ENCODE assay signal across 11 cellular contexts in the genomic region with DNA sequence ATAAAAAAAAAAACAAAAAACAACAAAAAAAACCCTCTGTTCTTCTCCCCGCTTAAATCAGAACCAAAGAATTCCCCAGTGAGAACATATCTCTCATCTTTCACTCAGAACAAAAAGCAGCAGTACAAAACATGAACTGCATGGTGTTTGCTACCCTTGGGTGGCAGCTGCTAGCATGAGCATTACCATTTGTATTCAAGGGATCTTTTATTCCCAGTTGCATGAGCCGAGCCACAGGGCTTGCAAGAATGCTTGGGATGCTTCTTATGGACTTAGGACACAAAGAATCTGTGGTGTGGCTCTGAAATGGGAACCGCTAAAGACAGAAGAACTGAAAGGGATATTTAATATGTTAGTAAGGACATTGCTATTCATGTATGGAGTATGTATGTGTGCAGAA.
DNase-seq lines count a peak whose midpoint lies in the region; ATAC-seq, FAIRE-seq and TF ChIP-seq lines count a peak whose summit lies in the region.
"Had no signal": no experiment of that assay in that cellular context is flagged by ENCODE, and none has a peak within 500 bp of the region (broad histone marks: within the 10 kb centered on the region; RNA-seq: fewer than 3 reads in every experiment).

No MANE protein-coding gene starts in this region.

- no peaks in the 10 kb centered on the region for H3K79me2 ChIP-seq in keratinocyte (ENCODE audit: control insufficient read depth, insufficient read depth, low read length)

- H3K27ac ChIP-seq in body of pancreas (peak overlapping the region; percentile 49 to 70 (median 60)), keratinocyte (ENCODE audit: control insufficient read depth, insufficient read depth, low read length) (no peak overlapping the region), uterus (peak overlapping the region; percentile 21 to 38), aorta (ENCODE audit: low read depth in 1 of 2, low read length in 2 of 2) (no peak overlapping the region), vagina (no peak overlapping the region)

- H3K4me1 ChIP-seq in body of pancreas (peaks cover 34% of the 10 kb centered on the region), keratinocyte (ENCODE audit: control insufficient read depth, extremely low read depth, insufficient read depth, low read length) (no peaks in the 10 kb centered on the region), uterus (no peaks in the 10 kb centered on the region), aorta (ENCODE audit: control insufficient read depth in 1 of 2, insufficient read depth in 2 of 2, low read length in 2 of 2) (peaks cover 0 to 6% of the 10 kb centered on the region in 2 donors), vagina (peaks cover 10% of the 10 kb centered on the region)

- H3K9me3 ChIP-seq in body of pancreas (no peaks in the 10 kb centered on the region), keratinocyte (ENCODE audit: control insufficient read depth, low read depth, low read length) (no peaks in the 10 kb centered on the region), uterus (no peaks in the 10 kb centered on the region), aorta (ENCODE audit: control insufficient read depth, low read length) (no peaks in the 10 kb centered on the region), vagina (no peaks in the 10 kb centered on the region)

- H3K9ac ChIP-seq in keratinocyte (ENCODE audit: control insufficient read depth, extremely low read depth, insufficient read depth, low read length): no peak overlapping the region

- H3K4me3 ChIP-seq in body of pancreas (no peak overlapping the region), keratinocyte (ENCODE audit: control insufficient read depth in 2 of 3, extremely low read depth in 1 of 3, insufficient read depth in 2 of 3, low read depth in 1 of 3, low read length in 3 of 3) (no peak overlapping the region), uterus (no peak overlapping the region), aorta (ENCODE audit: low read length in 2 of 2) (no peak overlapping the region), vagina (no peak overlapping the region)

- peak; percentile 67 for FAIRE-seq in keratinocyte (lab: Jason Lieb, UNC)
- FAIRE-seq: A204.1 had no signal

- peak in 1 of 7 experiments; percentile 9 for TF ChIP-seq CTCF in body of pancreas (IDR thresholded peaks at IDR 0.05)
- no peak for TF ChIP-seq CTCF in keratinocyte (optimal IDR thresholded peaks at IDR 0.05 in 1 of 3, IDR thresholded peaks at IDR 0.05 in 1 of 3, conservative IDR thresholded peaks at IDR 0.05 in 1 of 3; ENCODE audit: extremely low read depth in 1 of 3, insufficient read depth in 2 of 3, low read length in 3 of 3)
- no peak for TF ChIP-seq CTCF in uterus (IDR thresholded peaks at IDR 0.05)
- no peak for TF ChIP-seq CTCF in vagina (IDR thresholded peaks at IDR 0.05)

- WGBS in body of pancreas, 2 donors: 42 to 54% methylated on average over 3 of the region's 3 CpGs
- WGBS in aorta, 2 donors: 41 to 45% methylated on average over 3 of the region's 3 CpGs

- intact Hi-C loops in Right ventricle myocardium inferior (cut with DNase I) (no loop called here), cardiac septum (cut with DNase I) (no loop called here), body of pancreas (cut with DNase I) (no loop called here), uterus (cut with DNase I; ENCODE audit: low total_unique reads) (no loop called here), aorta (cut with DNase I) (no loop called here), vagina (cut with DNase I) (no loop called here)

- no peaks in the 10 kb centered on the region for H3K9me1 ChIP-seq in keratinocyte (ENCODE audit: control insufficient read depth, extremely low read depth, insufficient read depth, low read length)

- TF ChIP-seq POLR2A in body of pancreas (IDR thresholded peaks at IDR 0.05) (no peak), uterus (IDR thresholded peaks at IDR 0.05) (no peak), vagina (IDR thresholded peaks at IDR 0.05) (no peak)

- DNase-seq in Right ventricle myocardium inferior (ENCODE audit: missing footprints) (no peak), cardiac septum (ENCODE audit: low spot score) (no peak), body of pancreas (peak in 3 of 4 donors; percentile 21 to 29 (median 22)), keratinocyte (ENCODE audit: low read depth, low spot score) (no peak), uterus (no peak), aorta (no peak), vagina (ENCODE audit: extremely low spot score in 2 of 2) (no peak)
- DNase-seq: activated gamma-delta T cell, NCI-H1930 had no signal

- no peaks in the 10 kb centered on the region for H4K20me1 ChIP-seq in keratinocyte (ENCODE audit: control insufficient read depth, extremely low read depth, insufficient read depth, low read length)

- H3K27me3 ChIP-seq in body of pancreas (no peaks in the 10 kb centered on the region), keratinocyte (ENCODE audit: control insufficient read depth, extremely low read depth, insufficient read depth, low read length) (no peaks in the 10 kb centered on the region), uterus (no peaks in the 10 kb centered on the region), aorta (ENCODE audit: control insufficient read depth in 1 of 2, insufficient read depth in 2 of 2, low read length in 1 of 2) (no peaks in the 10 kb centered on the region), vagina (no peaks in the 10 kb centered on the region)

- dilution Hi-C loops in keratinocyte (cut with MboI; ENCODE audit: extremely low pct_ligation_motif_present, low sequenced_read_pairs): no loop called here

- H2AFZ ChIP-seq in keratinocyte (ENCODE audit: control insufficient read depth, low read length): no peak overlapping the region

- no peak overlapping the region for H3K4me2 ChIP-seq in keratinocyte (ENCODE audit: control insufficient read depth, extremely low read depth, insufficient read depth, low read depth, low read length)

- H3K36me3 ChIP-seq in body of pancreas (replicated peaks in 1 of 2; ENCODE audit: insufficient read depth in 1 of 2, low read depth in 2 of 2) (no peaks in the 10 kb centered on the region), keratinocyte (ENCODE audit: control insufficient read depth in 2 of 2, extremely low read depth in 1 of 2, insufficient read depth in 2 of 2, low read length in 2 of 2) (no peaks in the 10 kb centered on the region), uterus (no peaks in the 10 kb centered on the region), aorta (ENCODE audit: control insufficient read depth in 1 of 2, insufficient read depth in 2 of 2, low read length in 1 of 2) (no peaks in the 10 kb centered on the region), vagina (no peaks in the 10 kb centered on the region)

- ATAC-seq in Right ventricle myocardium inferior (peak; percentile 72), body of pancreas (peak; percentile 47), HG03442 (IDR thresholded peaks at IDR 0.05; ENCODE audit: unreplicated experiment) (no peak), aorta (ENCODE audit: low FRiP score) (no peak)

Comparison
In these comparisons a context has a peak if more than half of its experiments do, and no peak if none do; other contexts are left out.
1. ATAC-seq: peak in Right ventricle myocardium inferior (single experiment) and body of pancreas (single experiment); none in HG03442 (single experiment) and aorta (single experiment).
2. DNase-seq: peak in body of pancreas (3 of 4); none in Right ventricle myocardium inferior (single experiment), cardiac septum (single experiment), keratinocyte (single experiment), uterus (0 of 2), aorta (0 of 2) and vagina (0 of 2).
3. H3K27ac ChIP-seq: peak in body of pancreas (4 of 4) and uterus (2 of 2); none in keratinocyte (single experiment), aorta (0 of 2) and vagina (single experiment).